In the genomic region with DNA sequence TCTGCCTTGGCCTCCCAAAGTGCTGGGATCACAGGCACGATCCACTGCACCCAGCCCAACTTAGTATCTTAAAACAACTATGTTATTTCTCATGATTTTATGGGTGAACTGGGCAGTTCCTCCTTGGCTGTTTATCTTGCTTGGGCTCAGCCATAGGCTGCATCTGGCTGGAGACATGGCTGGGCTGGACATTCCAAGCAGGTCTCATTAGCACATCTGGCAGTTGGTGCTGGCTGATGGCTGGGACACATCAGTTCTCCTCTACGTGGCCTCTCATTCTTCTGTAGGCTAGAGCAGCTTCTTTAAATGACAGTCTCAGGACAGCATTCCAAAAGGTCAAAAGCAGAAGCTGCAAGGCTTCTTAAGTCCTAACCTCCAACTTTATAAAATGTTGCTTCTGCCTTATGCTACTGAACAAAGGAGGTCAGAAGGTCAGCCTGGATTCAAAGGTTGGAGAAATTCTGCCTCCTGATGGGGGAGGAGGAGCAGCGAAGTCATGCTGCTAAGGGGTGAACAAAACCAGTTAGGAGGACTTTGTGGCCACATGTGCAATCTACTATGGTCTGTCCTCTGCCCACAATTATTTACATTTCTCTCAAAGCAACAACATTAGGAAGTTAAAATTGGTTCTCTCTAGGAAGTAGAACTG, we compare ENCODE assay signal across 1 cellular context.
TF ChIP-seq lines count a peak whose summit lies in the region.

No MANE protein-coding gene starts in this region.

TF ChIP-seq in HepG2, 621 proteins besides CTCF, POLR2A, EP300 and RAD21 (continued from another document and continues in another):
- TF ChIP-seq ZSCAN30 (CRISPR knock-in tag; IDR thresholded peaks at IDR 0.05) (no peak), ZNF160 (CRISPR knock-in tag; IDR thresholded peaks at IDR 0.05) (no peak), ZNF552 (CRISPR knock-in tag; IDR thresholded peaks at IDR 0.05; ENCODE audit: borderline replicate concordance) (no peak), KDM5A (IDR thresholded peaks at IDR 0.05; ENCODE audit: borderline replicate concordance, low read length) (no peak), SOX5 (CRISPR knock-in tag; IDR thresholded peaks at IDR 0.05; ENCODE audit: borderline replicate concordance) (peak; percentile 76), PITX1 (CRISPR knock-in tag; IDR thresholded peaks at IDR 0.05) (0 out of 2 replicates have a peak, but pooled peaks have one; percentile 34), ZNF816 (CRISPR knock-in tag; IDR thresholded peaks at IDR 0.05; ENCODE audit: borderline replicate concordance) (no peak), ZNF407 (CRISPR knock-in tag; IDR thresholded peaks at IDR 0.05; ENCODE audit: not compliant biosample characterization) (no peak), ZNF33A (CRISPR knock-in tag; IDR thresholded peaks at IDR 0.05; ENCODE audit: borderline replicate concordance) (no peak), ERF (CRISPR knock-in tag; IDR thresholded peaks at IDR 0.05) (0 out of 2 replicates have a peak, but pooled peaks have one; percentile 19), ZNF501 (CRISPR knock-in tag; IDR thresholded peaks at IDR 0.05) (peak; percentile 26; the same call in 1 of the 2 replicates), CAMTA2 (CRISPR knock-in tag; IDR thresholded peaks at IDR 0.05; ENCODE audit: borderline replicate concordance) (no peak), ZNF264 (CRISPR knock-in tag; IDR thresholded peaks at IDR 0.05) (no peak), ATF4 (CRISPR knock-in tag; IDR thresholded peaks at IDR 0.05) (no peak), FOXO4 (CRISPR knock-in tag; conservative IDR thresholded peaks at IDR 0.05) (no peak), AHR (CRISPR knock-in tag; IDR thresholded peaks at IDR 0.05) (no peak), KAT2B (IDR thresholded peaks at IDR 0.05; ENCODE audit: borderline replicate concordance, low read depth, low read length) (no peak), ZNF331 (CRISPR knock-in tag; IDR thresholded peaks at IDR 0.05) (0 out of 2 replicates have a peak, but pooled peaks have one; percentile 18), MLX (CRISPR knock-in tag; IDR thresholded peaks at IDR 0.05) (peak; percentile 90), ZNF577 (CRISPR knock-in tag; IDR thresholded peaks at IDR 0.05; ENCODE audit: borderline replicate concordance, low read depth) (no peak), E2F2 (CRISPR knock-in tag; IDR thresholded peaks at IDR 0.05; ENCODE audit: borderline replicate concordance) (no peak), FOXA3 (CRISPR knock-in tag; IDR thresholded peaks at IDR 0.05) (peak; percentile 55; the same call in 1 of the 2 replicates)
- TF ChIP-seq, protein P1, sequence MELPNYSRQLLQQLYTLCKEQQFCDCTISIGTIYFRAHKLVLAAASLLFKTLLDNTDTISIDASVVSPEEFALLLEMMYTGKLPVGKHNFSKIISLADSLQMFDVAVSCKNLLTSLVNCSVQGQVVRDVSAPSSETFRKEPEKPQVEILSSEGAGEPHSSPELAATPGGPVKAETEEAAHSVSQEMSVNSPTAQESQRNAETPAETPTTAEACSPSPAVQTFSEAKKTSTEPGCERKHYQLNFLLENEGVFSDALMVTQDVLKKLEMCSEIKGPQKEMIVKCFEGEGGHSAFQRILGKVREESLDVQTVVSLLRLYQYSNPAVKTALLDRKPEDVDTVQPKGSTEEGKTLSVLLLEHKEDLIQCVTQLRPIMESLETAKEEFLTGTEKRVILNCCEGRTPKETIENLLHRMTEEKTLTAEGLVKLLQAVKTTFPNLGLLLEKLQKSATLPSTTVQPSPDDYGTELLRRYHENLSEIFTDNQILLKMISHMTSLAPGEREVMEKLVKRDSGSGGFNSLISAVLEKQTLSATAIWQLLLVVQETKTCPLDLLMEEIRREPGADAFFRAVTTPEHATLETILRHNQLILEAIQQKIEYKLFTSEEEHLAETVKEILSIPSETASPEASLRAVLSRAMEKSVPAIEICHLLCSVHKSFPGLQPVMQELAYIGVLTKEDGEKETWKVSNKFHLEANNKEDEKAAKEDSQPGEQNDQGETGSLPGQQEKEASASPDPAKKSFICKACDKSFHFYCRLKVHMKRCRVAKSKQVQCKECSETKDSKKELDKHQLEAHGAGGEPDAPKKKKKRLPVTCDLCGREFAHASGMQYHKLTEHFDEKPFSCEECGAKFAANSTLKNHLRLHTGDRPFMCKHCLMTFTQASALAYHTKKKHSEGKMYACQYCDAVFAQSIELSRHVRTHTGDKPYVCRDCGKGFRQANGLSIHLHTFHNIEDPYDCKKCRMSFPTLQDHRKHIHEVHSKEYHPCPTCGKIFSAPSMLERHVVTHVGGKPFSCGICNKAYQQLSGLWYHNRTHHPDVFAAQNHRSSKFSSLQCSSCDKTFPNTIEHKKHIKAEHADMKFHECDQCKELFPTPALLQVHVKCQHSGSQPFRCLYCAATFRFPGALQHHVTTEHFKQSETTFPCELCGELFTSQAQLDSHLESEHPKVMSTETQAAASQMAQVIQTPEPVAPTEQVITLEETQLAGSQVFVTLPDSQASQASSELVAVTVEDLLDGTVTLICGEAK (IDR thresholded peaks at IDR 0.05), result no peak
- TF ChIP-seq, protein P1 (CRISPR knock-in tag; IDR thresholded peaks at IDR 0.05), result no peak
- TF ChIP-seq, protein P2, sequence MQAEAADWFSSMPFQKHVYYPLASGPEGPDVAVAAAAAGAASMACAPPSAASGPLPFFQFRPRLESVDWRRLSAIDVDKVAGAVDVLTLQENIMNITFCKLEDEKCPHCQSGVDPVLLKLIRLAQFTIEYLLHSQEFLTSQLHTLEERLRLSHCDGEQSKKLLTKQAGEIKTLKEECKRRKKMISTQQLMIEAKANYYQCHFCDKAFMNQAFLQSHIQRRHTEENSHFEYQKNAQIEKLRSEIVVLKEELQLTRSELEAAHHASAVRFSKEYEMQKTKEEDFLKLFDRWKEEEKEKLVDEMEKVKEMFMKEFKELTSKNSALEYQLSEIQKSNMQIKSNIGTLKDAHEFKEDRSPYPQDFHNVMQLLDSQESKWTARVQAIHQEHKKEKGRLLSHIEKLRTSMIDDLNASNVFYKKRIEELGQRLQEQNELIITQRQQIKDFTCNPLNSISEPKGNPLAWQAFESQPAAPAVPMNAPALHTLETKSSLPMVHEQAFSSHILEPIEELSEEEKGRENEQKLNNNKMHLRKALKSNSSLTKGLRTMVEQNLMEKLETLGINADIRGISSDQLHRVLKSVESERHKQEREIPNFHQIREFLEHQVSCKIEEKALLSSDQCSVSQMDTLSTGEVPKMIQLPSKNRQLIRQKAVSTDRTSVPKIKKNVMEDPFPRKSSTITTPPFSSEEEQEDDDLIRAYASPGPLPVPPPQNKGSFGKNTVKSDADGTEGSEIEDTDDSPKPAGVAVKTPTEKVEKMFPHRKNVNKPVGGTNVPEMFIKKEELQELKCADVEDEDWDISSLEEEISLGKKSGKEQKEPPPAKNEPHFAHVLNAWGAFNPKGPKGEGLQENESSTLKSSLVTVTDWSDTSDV (CRISPR knock-in tag; IDR thresholded peaks at IDR 0.05), result no peak
